Comparison of ENCODE assay signal across 1 cellular context in genomic region chr18:32372381-32373061, GRCh38.
TF ChIP-seq lines count a peak whose summit lies in the region.

No MANE protein-coding gene starts in this region.

TF ChIP-seq in HEK293, 187 proteins besides CTCF, POLR2A, EP300 and RAD21 (continued from another document):
- TF ChIP-seq ELK4 (IDR thresholded peaks at IDR 0.05; ENCODE audit: borderline replicate concordance, low read depth, low read length) (no peak), ZSCAN18 (tag by site-specific recombination; IDR thresholded peaks at IDR 0.05) (no peak), ZBTB48 (tag by site-specific recombination; IDR thresholded peaks at IDR 0.05) (peak; percentile 68; the same call in 1 of the 2 replicates), IKZF3 (tag by site-specific recombination; IDR thresholded peaks at IDR 0.05) (0 out of 2 replicates have a peak, but pooled peaks have one; percentile 44), GLIS2 (tag by site-specific recombination; IDR thresholded peaks at IDR 0.05) (0 out of 2 replicates have a peak, but pooled peaks have one; percentile 16), BCL11B (tag by site-specific recombination; IDR thresholded peaks at IDR 0.05; ENCODE audit: low read depth) (no peak), ZNF549 (tag by site-specific recombination; IDR thresholded peaks at IDR 0.05) (no peak), ZNF426 (tag by site-specific recombination; IDR thresholded peaks at IDR 0.05) (no peak), PATZ1 (tag by site-specific recombination; IDR thresholded peaks at IDR 0.05) (0 out of 2 replicates have a peak, but pooled peaks have one; percentile 30), ZBTB8A (tag by site-specific recombination; IDR thresholded peaks at IDR 0.05) (no peak), REPIN1 (tag by site-specific recombination; IDR thresholded peaks at IDR 0.05; ENCODE audit: low read depth) (no peak), ZNF501 (tag by site-specific recombination; IDR thresholded peaks at IDR 0.05) (0 out of 2 replicates have a peak, but pooled peaks have one; percentile 18), ZNF629 (tag by site-specific recombination; IDR thresholded peaks at IDR 0.05) (peak; percentile 62), ZBTB21 (tag by site-specific recombination; IDR thresholded peaks at IDR 0.05) (no peak), KLF1 (tag by site-specific recombination; IDR thresholded peaks at IDR 0.05) (peak; percentile 98), FEZF1 (tag by site-specific recombination; IDR thresholded peaks at IDR 0.05) (peak; percentile 92), ZNF664 (tag by site-specific recombination; IDR thresholded peaks at IDR 0.05) (no peak), ZNF140 (tag by site-specific recombination; IDR thresholded peaks at IDR 0.05) (no peak), ZSCAN16 (tag by site-specific recombination; IDR thresholded peaks at IDR 0.05) (no peak), ZNF580 (tag by site-specific recombination; IDR thresholded peaks at IDR 0.05) (no peak), ZNF514 (tag by site-specific recombination; IDR thresholded peaks at IDR 0.05) (no peak), TRIM28 (IDR thresholded peaks at IDR 0.05; ENCODE audit: borderline replicate concordance, low read length) (peak; percentile 54; the same call in 1 of the 2 replicates), KLF8 (tag by site-specific recombination; IDR thresholded peaks at IDR 0.05) (no peak), ZNF169 (tag by site-specific recombination; IDR thresholded peaks at IDR 0.05) (no peak), YY1 (tag by site-specific recombination; IDR thresholded peaks at IDR 0.05) (no peak)
- TF ChIP-seq, protein P1, sequence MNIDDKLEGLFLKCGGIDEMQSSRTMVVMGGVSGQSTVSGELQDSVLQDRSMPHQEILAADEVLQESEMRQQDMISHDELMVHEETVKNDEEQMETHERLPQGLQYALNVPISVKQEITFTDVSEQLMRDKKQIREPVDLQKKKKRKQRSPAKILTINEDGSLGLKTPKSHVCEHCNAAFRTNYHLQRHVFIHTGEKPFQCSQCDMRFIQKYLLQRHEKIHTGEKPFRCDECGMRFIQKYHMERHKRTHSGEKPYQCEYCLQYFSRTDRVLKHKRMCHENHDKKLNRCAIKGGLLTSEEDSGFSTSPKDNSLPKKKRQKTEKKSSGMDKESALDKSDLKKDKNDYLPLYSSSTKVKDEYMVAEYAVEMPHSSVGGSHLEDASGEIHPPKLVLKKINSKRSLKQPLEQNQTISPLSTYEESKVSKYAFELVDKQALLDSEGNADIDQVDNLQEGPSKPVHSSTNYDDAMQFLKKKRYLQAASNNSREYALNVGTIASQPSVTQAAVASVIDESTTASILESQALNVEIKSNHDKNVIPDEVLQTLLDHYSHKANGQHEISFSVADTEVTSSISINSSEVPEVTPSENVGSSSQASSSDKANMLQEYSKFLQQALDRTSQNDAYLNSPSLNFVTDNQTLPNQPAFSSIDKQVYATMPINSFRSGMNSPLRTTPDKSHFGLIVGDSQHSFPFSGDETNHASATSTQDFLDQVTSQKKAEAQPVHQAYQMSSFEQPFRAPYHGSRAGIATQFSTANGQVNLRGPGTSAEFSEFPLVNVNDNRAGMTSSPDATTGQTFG (tag by site-specific recombination; IDR thresholded peaks at IDR 0.05; ENCODE audit: borderline replicate concordance): no peak
- TF ChIP-seq, protein P2, sequence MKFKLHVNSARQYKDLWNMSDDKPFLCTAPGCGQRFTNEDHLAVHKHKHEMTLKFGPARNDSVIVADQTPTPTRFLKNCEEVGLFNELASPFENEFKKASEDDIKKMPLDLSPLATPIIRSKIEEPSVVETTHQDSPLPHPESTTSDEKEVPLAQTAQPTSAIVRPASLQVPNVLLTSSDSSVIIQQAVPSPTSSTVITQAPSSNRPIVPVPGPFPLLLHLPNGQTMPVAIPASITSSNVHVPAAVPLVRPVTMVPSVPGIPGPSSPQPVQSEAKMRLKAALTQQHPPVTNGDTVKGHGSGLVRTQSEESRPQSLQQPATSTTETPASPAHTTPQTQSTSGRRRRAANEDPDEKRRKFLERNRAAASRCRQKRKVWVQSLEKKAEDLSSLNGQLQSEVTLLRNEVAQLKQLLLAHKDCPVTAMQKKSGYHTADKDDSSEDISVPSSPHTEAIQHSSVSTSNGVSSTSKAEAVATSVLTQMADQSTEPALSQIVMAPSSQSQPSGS (tag by site-specific recombination; IDR thresholded peaks at IDR 0.05; ENCODE audit: low read depth): no peak
- TF ChIP-seq, protein P3, sequence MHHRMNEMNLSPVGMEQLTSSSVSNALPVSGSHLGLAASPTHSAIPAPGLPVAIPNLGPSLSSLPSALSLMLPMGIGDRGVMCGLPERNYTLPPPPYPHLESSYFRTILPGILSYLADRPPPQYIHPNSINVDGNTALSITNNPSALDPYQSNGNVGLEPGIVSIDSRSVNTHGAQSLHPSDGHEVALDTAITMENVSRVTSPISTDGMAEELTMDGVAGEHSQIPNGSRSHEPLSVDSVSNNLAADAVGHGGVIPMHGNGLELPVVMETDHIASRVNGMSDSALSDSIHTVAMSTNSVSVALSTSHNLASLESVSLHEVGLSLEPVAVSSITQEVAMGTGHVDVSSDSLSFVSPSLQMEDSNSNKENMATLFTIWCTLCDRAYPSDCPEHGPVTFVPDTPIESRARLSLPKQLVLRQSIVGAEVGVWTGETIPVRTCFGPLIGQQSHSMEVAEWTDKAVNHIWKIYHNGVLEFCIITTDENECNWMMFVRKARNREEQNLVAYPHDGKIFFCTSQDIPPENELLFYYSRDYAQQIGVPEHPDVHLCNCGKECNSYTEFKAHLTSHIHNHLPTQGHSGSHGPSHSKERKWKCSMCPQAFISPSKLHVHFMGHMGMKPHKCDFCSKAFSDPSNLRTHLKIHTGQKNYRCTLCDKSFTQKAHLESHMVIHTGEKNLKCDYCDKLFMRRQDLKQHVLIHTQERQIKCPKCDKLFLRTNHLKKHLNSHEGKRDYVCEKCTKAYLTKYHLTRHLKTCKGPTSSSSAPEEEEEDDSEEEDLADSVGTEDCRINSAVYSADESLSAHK (tag by site-specific recombination; IDR thresholded peaks at IDR 0.05): peak; percentile 39; the same call in 1 of the 2 replicates
- TF ChIP-seq, protein P4, sequence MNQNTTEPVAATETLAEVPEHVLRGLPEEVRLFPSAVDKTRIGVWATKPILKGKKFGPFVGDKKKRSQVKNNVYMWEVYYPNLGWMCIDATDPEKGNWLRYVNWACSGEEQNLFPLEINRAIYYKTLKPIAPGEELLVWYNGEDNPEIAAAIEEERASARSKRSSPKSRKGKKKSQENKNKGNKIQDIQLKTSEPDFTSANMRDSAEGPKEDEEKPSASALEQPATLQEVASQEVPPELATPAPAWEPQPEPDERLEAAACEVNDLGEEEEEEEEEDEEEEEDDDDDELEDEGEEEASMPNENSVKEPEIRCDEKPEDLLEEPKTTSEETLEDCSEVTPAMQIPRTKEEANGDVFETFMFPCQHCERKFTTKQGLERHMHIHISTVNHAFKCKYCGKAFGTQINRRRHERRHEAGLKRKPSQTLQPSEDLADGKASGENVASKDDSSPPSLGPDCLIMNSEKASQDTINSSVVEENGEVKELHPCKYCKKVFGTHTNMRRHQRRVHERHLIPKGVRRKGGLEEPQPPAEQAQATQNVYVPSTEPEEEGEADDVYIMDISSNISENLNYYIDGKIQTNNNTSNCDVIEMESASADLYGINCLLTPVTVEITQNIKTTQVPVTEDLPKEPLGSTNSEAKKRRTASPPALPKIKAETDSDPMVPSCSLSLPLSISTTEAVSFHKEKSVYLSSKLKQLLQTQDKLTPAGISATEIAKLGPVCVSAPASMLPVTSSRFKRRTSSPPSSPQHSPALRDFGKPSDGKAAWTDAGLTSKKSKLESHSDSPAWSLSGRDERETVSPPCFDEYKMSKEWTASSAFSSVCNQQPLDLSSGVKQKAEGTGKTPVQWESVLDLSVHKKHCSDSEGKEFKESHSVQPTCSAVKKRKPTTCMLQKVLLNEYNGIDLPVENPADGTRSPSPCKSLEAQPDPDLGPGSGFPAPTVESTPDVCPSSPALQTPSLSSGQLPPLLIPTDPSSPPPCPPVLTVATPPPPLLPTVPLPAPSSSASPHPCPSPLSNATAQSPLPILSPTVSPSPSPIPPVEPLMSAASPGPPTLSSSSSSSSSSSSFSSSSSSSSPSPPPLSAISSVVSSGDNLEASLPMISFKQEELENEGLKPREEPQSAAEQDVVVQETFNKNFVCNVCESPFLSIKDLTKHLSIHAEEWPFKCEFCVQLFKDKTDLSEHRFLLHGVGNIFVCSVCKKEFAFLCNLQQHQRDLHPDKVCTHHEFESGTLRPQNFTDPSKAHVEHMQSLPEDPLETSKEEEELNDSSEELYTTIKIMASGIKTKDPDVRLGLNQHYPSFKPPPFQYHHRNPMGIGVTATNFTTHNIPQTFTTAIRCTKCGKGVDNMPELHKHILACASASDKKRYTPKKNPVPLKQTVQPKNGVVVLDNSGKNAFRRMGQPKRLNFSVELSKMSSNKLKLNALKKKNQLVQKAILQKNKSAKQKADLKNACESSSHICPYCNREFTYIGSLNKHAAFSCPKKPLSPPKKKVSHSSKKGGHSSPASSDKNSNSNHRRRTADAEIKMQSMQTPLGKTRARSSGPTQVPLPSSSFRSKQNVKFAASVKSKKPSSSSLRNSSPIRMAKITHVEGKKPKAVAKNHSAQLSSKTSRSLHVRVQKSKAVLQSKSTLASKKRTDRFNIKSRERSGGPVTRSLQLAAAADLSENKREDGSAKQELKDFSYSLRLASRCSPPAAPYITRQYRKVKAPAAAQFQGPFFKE (tag by site-specific recombination; IDR thresholded peaks at IDR 0.05; ENCODE audit: borderline replicate concordance): no peak
